ENCODE assay signal across 30 cellular contexts in the genomic region with DNA sequence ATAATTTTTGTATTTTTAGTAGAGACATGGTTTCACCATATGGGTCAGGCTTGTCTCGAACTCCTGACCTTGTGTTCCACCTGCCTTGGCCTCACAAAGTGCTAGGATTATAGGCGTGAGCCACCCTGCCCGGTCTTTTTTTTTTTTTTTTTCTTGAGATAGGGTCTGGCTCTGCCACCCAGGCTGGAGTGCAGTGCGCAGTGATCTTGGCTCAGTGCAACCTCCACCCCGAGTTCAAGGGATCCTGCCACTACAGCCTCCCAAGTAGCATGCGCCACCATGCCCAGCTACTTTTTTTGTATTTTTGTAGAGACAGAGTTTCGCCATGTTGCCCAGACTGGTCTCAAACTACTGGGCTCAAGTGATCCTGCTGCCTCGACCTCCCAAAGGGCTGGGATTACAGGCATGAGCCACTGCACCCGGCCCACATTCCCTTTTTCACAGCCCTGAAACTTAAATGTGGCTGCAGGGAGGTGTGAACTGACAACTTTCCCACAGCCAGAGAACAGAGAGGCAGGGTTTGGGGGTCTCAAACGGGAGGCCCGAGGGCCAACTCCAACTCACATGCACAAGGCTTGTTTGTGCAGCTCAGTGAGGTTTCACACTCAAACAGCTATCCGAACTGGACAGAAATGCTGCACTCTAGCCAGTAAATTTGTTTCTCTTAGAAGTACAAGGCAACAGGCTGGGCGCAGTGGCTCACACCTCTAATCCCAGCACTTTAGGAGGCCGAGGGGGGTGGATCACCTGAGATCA. TPM values are rescaled to one million over a fixed set of nuclear protein-coding genes. Genes with fewer than 3 reads are reported as not detected.
"Had no signal": no experiment of that assay in that cellular context is flagged by ENCODE, and none has a peak within 500 bp of the region (broad histone marks: within the 10 kb centered on the region; RNA-seq: fewer than 3 reads in every experiment).

No MANE protein-coding gene starts in this region.

- H3K9me3 ChIP-seq: mucosa of descending colon, testis, uterus had no signal

- H3K4me3 ChIP-seq: mucosa of descending colon, testis, uterus had no signal

- FAIRE-seq: colon had no signal

- H3K36me3 ChIP-seq: brain microvascular endothelial cell, uterus had no signal

- H3K27me3 ChIP-seq: testis had no signal

- DNase-seq: activated B cell treated with CpG ODN at 0.5 μM for 24 hours; activated CD4-positive, alpha-beta T cell treated with anti-CD3 and anti-CD28 coated beads for 36 hours; activated CD4-positive, alpha-beta T cell treated with anti-CD3 and anti-CD28 coated beads, Interleukin-2, amount 50 U/mL, for 4 hours; activated CD8-positive, alpha-beta memory T cell treated with anti-CD3 and anti-CD28 coated beads for 24 hours; activated CD8-positive, alpha-beta memory T cell treated with anti-CD3 and anti-CD28 coated beads, Interleukin-2, amount 50 U/mL, for 4 hours; activated T-cell treated with anti-CD3 and anti-CD28 coated beads, Interleukin-2, amount 50 U/mL, for 24 hours; aorta; brain microvascular endothelial cell; central memory CD4-positive, alpha-beta T cell; effector memory CD4-positive, alpha-beta T cell; foreskin fibroblast; left colon; mesenchymal stem cell; occipital lobe; stimulated activated CD4-positive, alpha-beta T cell treated with anti-CD3 and anti-CD28 coated beads, Interleukin-2, amount 100 ng/mL, for 48 hours; stimulated activated CD8-positive, alpha-beta memory T cell treated with anti-CD3 and anti-CD28 coated beads, Interleukin-4, amount 100 ng/mL, for 48 hours; stimulated activated naive B cell treated with anti-CD40 and anti-IgM and Interleukin-4, amounts not matched to agents 10 μg/mL and 1 μg/mL and 100 μg/mL, for 72 hours; T-helper 17 cell; testis; trophoblast cell; uterus had no signal

- H3K27ac ChIP-seq: brain microvascular endothelial cell, testis, uterus had no signal

- ATAC-seq: activated CD4-positive, alpha-beta T cell treated with anti-CD3 and anti-CD28 coated beads for 36 hours; activated naive CD4-positive, alpha-beta T cell treated with anti-CD3 and anti-CD28 coated beads, Interleukin-2, amount 50 U/mL, for 72 hours; activated T-helper 17 cell treated with anti-CD3 and anti-CD28 coated beads, Interleukin-2, amount 50 U/mL, for 72 hours; mucosa of descending colon; sciatic nerve; stimulated activated naive B cell treated with anti-CD40 and anti-IgM and Interleukin-4, amounts not matched to agents 10 μg/mL and 1 μg/mL and 100 μg/mL, for 72 hours; T-helper 17 cell had no signal

RNA-seq across cellular contexts. Expression of a gene that starts 4.4 kb away (rescaled TPM):
- total RNA-seq: activated B cell treated with CpG ODN at 0.5 μM for 24 hours, dermis microvascular lymphatic vessel endothelial cell, fibroblast of lung, posterior vena cava, renal cortical epithelial cell had no signal
